15 cellular contexts compared by ENCODE assay signal in the genomic region with DNA sequence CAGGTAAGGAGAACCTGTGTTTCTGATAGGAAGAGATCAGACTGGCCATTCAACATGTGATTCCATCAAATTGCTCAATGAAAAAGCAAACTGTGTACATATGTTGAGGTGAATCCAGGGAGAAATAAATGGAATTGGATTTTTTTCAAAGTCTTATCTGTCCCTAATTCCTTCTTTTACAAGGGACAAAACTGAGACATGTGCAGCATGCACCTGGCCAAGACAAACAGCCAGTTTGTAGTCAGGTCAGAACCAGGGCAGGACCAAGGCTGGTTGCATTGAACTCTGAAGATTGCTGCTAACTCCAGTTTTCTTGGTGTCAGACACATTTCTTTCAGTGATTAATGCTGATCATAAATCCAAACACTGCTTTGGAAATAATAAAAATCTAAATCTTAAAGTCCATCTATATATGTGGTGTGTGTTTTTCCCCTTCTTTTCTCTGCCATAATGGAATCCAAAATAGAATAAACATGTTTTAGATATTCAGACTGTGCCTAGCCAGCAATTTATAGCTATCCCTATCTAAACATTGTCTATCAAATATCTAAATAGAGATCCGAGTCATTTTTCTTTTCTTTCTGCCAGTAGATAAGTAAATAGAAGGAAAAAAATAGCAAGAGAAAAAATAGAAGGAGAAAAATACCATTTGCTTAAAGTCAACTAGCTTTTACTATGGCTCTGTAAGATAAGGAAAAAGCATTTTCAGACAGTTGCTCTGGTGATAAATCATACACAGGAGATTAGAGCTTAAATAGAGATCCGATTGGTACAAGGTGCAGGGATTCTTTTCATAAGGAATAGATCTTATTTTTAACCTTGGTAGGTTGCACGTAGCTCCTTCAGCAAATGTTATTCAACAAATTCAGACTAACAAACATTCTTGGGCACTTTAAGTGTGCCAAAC.
"Had no signal": no experiment of that assay in that cellular context is flagged by ENCODE, and none has a peak within 500 bp of the region (broad histone marks: within the 10 kb centered on the region; RNA-seq: fewer than 3 reads in every experiment).

No MANE protein-coding gene starts in this region.

- H3K27me3 ChIP-seq: esophagus squamous epithelium had no signal

- H3K27ac Mint-ChIP-seq: activated CD4-positive, alpha-beta memory T cell treated with anti-CD3 and anti-CD28 coated beads, Interleukin-2, amount 10 ng/mL, durations not matched to agents 7 days and 5 days; activated CD4-positive, alpha-beta T cell treated with anti-CD3 and anti-CD28 coated beads for 36 hours; activated naive CD8-positive, alpha-beta T cell treated with anti-CD3 and anti-CD28 coated beads for 36 hours; activated T-cell treated with anti-CD3 and anti-CD28 coated beads, Interleukin-2, amount 50 U/mL, for 72 hours; nephron progenitor cell had no signal

- H3K27ac ChIP-seq: esophagus squamous epithelium, transverse colon had no signal

- H3K4me3 Mint-ChIP-seq: activated CD4-positive, alpha-beta memory T cell treated with anti-CD3 and anti-CD28 coated beads, Interleukin-2, amount 10 ng/mL, durations not matched to agents 7 days and 5 days; activated CD4-positive, alpha-beta T cell treated with anti-CD3 and anti-CD28 coated beads for 36 hours; activated naive CD8-positive, alpha-beta T cell treated with anti-CD3 and anti-CD28 coated beads for 36 hours; activated T-cell treated with anti-CD3 and anti-CD28 coated beads, Interleukin-2, amount 50 U/mL, for 72 hours; nephron progenitor cell had no signal

- H3K9me3 Mint-ChIP-seq: activated CD4-positive, alpha-beta memory T cell treated with anti-CD3 and anti-CD28 coated beads, Interleukin-2, amount 10 ng/mL, durations not matched to agents 7 days and 5 days; activated naive CD8-positive, alpha-beta T cell treated with anti-CD3 and anti-CD28 coated beads for 36 hours; activated T-cell treated with anti-CD3 and anti-CD28 coated beads, Interleukin-2, amount 50 U/mL, for 72 hours; nephron progenitor cell had no signal

- ATAC-seq: activated CD4-positive, alpha-beta T cell treated with anti-CD3 and anti-CD28 coated beads for 36 hours; activated T-cell treated with anti-CD3 and anti-CD28 coated beads, Interleukin-2, amount 50 U/mL, for 72 hours; left ventricle myocardium superior had no signal

- H3K4me1 Mint-ChIP-seq: activated CD4-positive, alpha-beta memory T cell treated with anti-CD3 and anti-CD28 coated beads, Interleukin-2, amount 10 ng/mL, durations not matched to agents 7 days and 5 days; activated CD4-positive, alpha-beta T cell treated with anti-CD3 and anti-CD28 coated beads for 36 hours; activated naive CD8-positive, alpha-beta T cell treated with anti-CD3 and anti-CD28 coated beads for 36 hours had no signal

- H3K36me3 ChIP-seq: esophagus squamous epithelium, transverse colon had no signal

- H3K4me1 ChIP-seq: esophagus squamous epithelium, transverse colon had no signal

- DNase-seq: activated CD4-positive, alpha-beta memory T cell treated with anti-CD3 and anti-CD28 coated beads, Interleukin-2, amount 10 ng/mL, durations not matched to agents 7 days and 5 days; activated CD4-positive, alpha-beta T cell treated with anti-CD3 and anti-CD28 coated beads for 36 hours; activated gamma-delta T cell treated with Interleukin-2 at 50 U/mL for 16 hours; activated naive CD8-positive, alpha-beta T cell treated with anti-CD3 and anti-CD28 coated beads for 36 hours; activated T-cell treated with anti-CD3 and anti-CD28 coated beads, Interleukin-2, amount 50 U/mL, for 72 hours; anterior cingulate cortex; esophagus squamous epithelium; foreskin melanocyte; head of caudate nucleus; islet precursor cell; left ventricle myocardium superior; mesenchymal stem cell; nephron progenitor cell; T-helper 9 cell; transverse colon had no signal

- H3K36me3 Mint-ChIP-seq: activated naive CD8-positive, alpha-beta T cell treated with anti-CD3 and anti-CD28 coated beads for 36 hours had no signal

- H3K9me3 ChIP-seq: esophagus squamous epithelium, transverse colon had no signal

- H3K4me3 ChIP-seq: esophagus squamous epithelium, transverse colon had no signal
